In genomic region chr11:66820381-66820780, GRCh38 we compare ENCODE assay signal across 34 cellular contexts.
"Had no signal": no experiment of that assay in that cellular context is flagged by ENCODE, and none has a peak within 500 bp of the region (broad histone marks: within the 10 kb centered on the region; RNA-seq: fewer than 3 reads in every experiment).

No MANE protein-coding gene starts in this region.

- H3K27me3 Mint-ChIP-seq: activated CD4-positive, alpha-beta memory T cell treated with anti-CD3 and anti-CD28 coated beads, Interleukin-2, amount 10 ng/mL, durations not matched to agents 7 days and 5 days; activated CD4-positive, alpha-beta T cell treated with anti-CD3 and anti-CD28 coated beads, Interleukin-2, amount 10 ng/mL, durations not matched to agents 24 days and 14 days; activated T-cell treated with anti-CD3 and anti-CD28 coated beads, Interleukin-2, amount 50 U/mL, for 24 hours; activated T-helper 17 cell treated with anti-CD3 and anti-CD28 coated beads, Interleukin-2, amount 50 U/mL, for 72 hours; effector memory CD8-positive, alpha-beta T cell; progenitor cell of endocrine pancreas; stimulated activated naive CD8-positive, alpha-beta T cell treated with anti-CD3 and anti-CD28 coated beads, Interleukin-15, amount 100 ng/mL, for 72 hours; type B pancreatic cell had no signal

- H3K36me3 Mint-ChIP-seq: stimulated activated effector memory CD8-positive, alpha-beta T cell treated with anti-CD3 and anti-CD28 coated beads, Interleukin-12 subunit alpha, Interleukin-12 subunit beta, amount 100 ng/mL, for 72 hours; type B pancreatic cell had no signal

- H3K9me3 Mint-ChIP-seq: activated CD4-positive, alpha-beta memory T cell treated with anti-CD3 and anti-CD28 coated beads, Interleukin-2, amount 10 ng/mL, durations not matched to agents 7 days and 5 days; activated CD4-positive, alpha-beta T cell treated with anti-CD3 and anti-CD28 coated beads, Interleukin-2, amount 10 ng/mL, durations not matched to agents 24 days and 14 days; activated T-cell treated with anti-CD3 and anti-CD28 coated beads, Interleukin-2, amount 50 U/mL, for 24 hours; activated T-helper 17 cell treated with anti-CD3 and anti-CD28 coated beads, Interleukin-2, amount 50 U/mL, for 72 hours; effector memory CD8-positive, alpha-beta T cell; nephron; stimulated activated effector memory CD8-positive, alpha-beta T cell treated with anti-CD3 and anti-CD28 coated beads, Interleukin-12 subunit alpha, Interleukin-12 subunit beta, amount 100 ng/mL, for 72 hours; stimulated activated naive CD8-positive, alpha-beta T cell treated with anti-CD3 and anti-CD28 coated beads, Interleukin-15, amount 100 ng/mL, for 72 hours; type B pancreatic cell had no signal

- H3K36me3 ChIP-seq: adrenal gland, ascending aorta, left ventricle myocardium inferior, ovary, right lobe of liver, uterus had no signal

- H3K4me1 Mint-ChIP-seq: activated T-helper 17 cell treated with anti-CD3 and anti-CD28 coated beads, Interleukin-2, amount 50 U/mL, for 72 hours; nephron; stimulated activated naive CD8-positive, alpha-beta T cell treated with anti-CD3 and anti-CD28 coated beads, Interleukin-15, amount 100 ng/mL, for 72 hours had no signal

- H3K4me1 ChIP-seq: adrenal gland, ascending aorta, heart right ventricle, left ventricle myocardium inferior, right lobe of liver, uterus had no signal

- ATAC-seq: activated T-helper 17 cell treated with anti-CD3 and anti-CD28 coated beads, Interleukin-2, amount 50 U/mL, for 72 hours; effector memory CD8-positive, alpha-beta T cell; esophagus mucosa; heart right ventricle; mucosa of descending colon; right lobe of liver; stimulated activated effector memory CD8-positive, alpha-beta T cell treated with anti-CD3 and anti-CD28 coated beads, Interleukin-12 subunit alpha, Interleukin-12 subunit beta, amount 100 ng/mL, for 72 hours; stimulated activated naive CD8-positive, alpha-beta T cell treated with anti-CD3 and anti-CD28 coated beads, Interleukin-15, amount 100 ng/mL, for 72 hours had no signal

- H3K9me3 ChIP-seq: adrenal gland, ascending aorta, heart right ventricle, left ventricle myocardium inferior, mucosa of descending colon, ovary, right lobe of liver, uterus had no signal

- FAIRE-seq: endothelial cell of umbilical vein had no signal

- H3K4me3 Mint-ChIP-seq: activated CD4-positive, alpha-beta memory T cell treated with anti-CD3 and anti-CD28 coated beads, Interleukin-2, amount 10 ng/mL, durations not matched to agents 7 days and 5 days; activated CD4-positive, alpha-beta T cell treated with anti-CD3 and anti-CD28 coated beads, Interleukin-2, amount 10 ng/mL, durations not matched to agents 24 days and 14 days; activated T-cell treated with anti-CD3 and anti-CD28 coated beads, Interleukin-2, amount 50 U/mL, for 24 hours; activated T-helper 17 cell treated with anti-CD3 and anti-CD28 coated beads, Interleukin-2, amount 50 U/mL, for 72 hours; effector memory CD8-positive, alpha-beta T cell; nephron; stimulated activated effector memory CD8-positive, alpha-beta T cell treated with anti-CD3 and anti-CD28 coated beads, Interleukin-12 subunit alpha, Interleukin-12 subunit beta, amount 100 ng/mL, for 72 hours; stimulated activated naive CD8-positive, alpha-beta T cell treated with anti-CD3 and anti-CD28 coated beads, Interleukin-15, amount 100 ng/mL, for 72 hours; type B pancreatic cell had no signal

- H3K27ac ChIP-seq: adrenal gland, ascending aorta, heart right ventricle, left ventricle myocardium inferior, ovary, right lobe of liver, skin epidermis, uterus, VCaP had no signal

- H3K4me3 ChIP-seq: adrenal gland, ascending aorta, heart right ventricle, left ventricle myocardium inferior, lung, mucosa of descending colon, ovary, right lobe of liver, skin epidermis, uterus had no signal

- H3K27ac Mint-ChIP-seq: activated CD4-positive, alpha-beta memory T cell treated with anti-CD3 and anti-CD28 coated beads, Interleukin-2, amount 10 ng/mL, durations not matched to agents 7 days and 5 days; activated CD4-positive, alpha-beta T cell treated with anti-CD3 and anti-CD28 coated beads, Interleukin-2, amount 10 ng/mL, durations not matched to agents 24 days and 14 days; activated T-cell treated with anti-CD3 and anti-CD28 coated beads, Interleukin-2, amount 50 U/mL, for 24 hours; activated T-helper 17 cell treated with anti-CD3 and anti-CD28 coated beads, Interleukin-2, amount 50 U/mL, for 72 hours; effector memory CD8-positive, alpha-beta T cell; nephron; progenitor cell of endocrine pancreas; stimulated activated effector memory CD8-positive, alpha-beta T cell treated with anti-CD3 and anti-CD28 coated beads, Interleukin-12 subunit alpha, Interleukin-12 subunit beta, amount 100 ng/mL, for 72 hours; stimulated activated naive CD8-positive, alpha-beta T cell treated with anti-CD3 and anti-CD28 coated beads, Interleukin-15, amount 100 ng/mL, for 72 hours; type B pancreatic cell had no signal

- DNase-seq: activated CD4-positive, alpha-beta memory T cell treated with anti-CD3 and anti-CD28 coated beads, Interleukin-2, amount 10 ng/mL, durations not matched to agents 7 days and 5 days; activated CD4-positive, alpha-beta T cell treated with anti-CD3 and anti-CD28 coated beads, Interleukin-2, amount 10 ng/mL, durations not matched to agents 24 days and 14 days; activated CD4-positive, CD25-positive, alpha-beta regulatory T cell treated with anti-CD3 and anti-CD28 coated beads, Interleukin-2, amount 50 U/mL, for 72 hours; activated CD8-positive, alpha-beta memory T cell treated with anti-CD3 and anti-CD28 coated beads, Interleukin-2, amount 50 U/mL, for 48 hours; activated gamma-delta T cell treated with Interleukin-2 at 50 U/mL for 16 hours; activated naive CD4-positive, alpha-beta T cell treated with anti-CD3 and anti-CD28 coated beads, Interleukin-2, amount 50 U/mL, for 16 hours; activated T-cell treated with anti-CD3 and anti-CD28 coated beads, Interleukin-2, amount 50 U/mL, for 24 hours; adrenal gland; caudate nucleus; cortex of kidney; effector memory CD8-positive, alpha-beta T cell; foreskin melanocyte; heart right ventricle; islet precursor cell; left ventricle myocardium inferior; mesendoderm; mucosa of descending colon; ovary; right lobe of liver; stimulated activated CD4-positive, alpha-beta T cell treated with anti-CD3 and anti-CD28 coated beads, Interleukin-4, amount 100 ng/mL, for 24 hours; stimulated activated naive CD8-positive, alpha-beta T cell treated with anti-CD3 and anti-CD28 coated beads, Interleukin-15, amount 100 ng/mL, for 72 hours; substantia nigra; uterus had no signal

- H3K27me3 ChIP-seq: adrenal gland, ascending aorta, heart right ventricle, ovary, right lobe of liver, uterus had no signal
